Comparison of ENCODE assay signal across 9 cellular contexts in genomic region chr15:75200765-75201608, GRCh38. TPM values are rescaled to one million over a fixed set of nuclear protein-coding genes. Genes with fewer than 3 reads are reported as not detected.
DNase-seq lines count a peak whose midpoint lies in the region; ATAC-seq and FAIRE-seq lines count a peak whose summit lies in the region.
"Had no signal": no experiment of that assay in that cellular context is flagged by ENCODE, and none has a peak within 500 bp of the region (broad histone marks: within the 10 kb centered on the region; RNA-seq: fewer than 3 reads in every experiment).

No MANE protein-coding gene starts in this region.

- DNase-seq in NOMO-1 (lab: John Stamatoyannopoulos, UW; ENCODE audit: unreplicated experiment in 2 of 2): peak; percentile 45 to 50
- no peak for DNase-seq in NOMO-1 treated with dmso at 0.1 percent for 144 hours (lab: John Stamatoyannopoulos, UW; ENCODE audit: unreplicated experiment)
- peak; percentile 71 to 74 for DNase-seq in NCI-H526 (lab: John Stamatoyannopoulos, UW)
- DNase-seq in activated naive CD4-positive, alpha-beta T cell treated with anti-CD3 and anti-CD28 coated beads, Interleukin-2, amount 50 U/mL, for 72 hours (ENCODE audit: low spot score in 2 of 2): peak in 1 of 2 donors; percentile 34
- DNase-seq in right cardiac atrium: peak; percentile 64 to 79 (median 77)
- DNase-seq in small intestine: peak; percentile 92
- no peak for DNase-seq in T1000 (lab: John Stamatoyannopoulos, UW)
- no peak for DNase-seq in NK-92 (lab: John Stamatoyannopoulos, UW; ENCODE audit: unreplicated experiment)

- peak overlapping the region; percentile 55 to 91 for H3K27ac Mint-ChIP-seq in activated naive CD4-positive, alpha-beta T cell treated with anti-CD3 and anti-CD28 coated beads, Interleukin-2, amount 50 U/mL, for 72 hours

- H3K27me3 ChIP-seq in right cardiac atrium (ENCODE audit: control insufficient read depth, insufficient read depth) (no peaks in the 10 kb centered on the region), small intestine (ENCODE audit: control insufficient read depth in 2 of 2, insufficient read depth in 2 of 2, low read length in 2 of 2) (no peaks in the 10 kb centered on the region)

- H3K27ac ChIP-seq in right cardiac atrium (ENCODE audit: low read length) (peak overlapping the region; percentile 51), small intestine (ENCODE audit: low read depth in 1 of 2, low read length in 1 of 2) (peak overlapping the region; percentile 87 to 96)

- ATAC-seq in activated naive CD4-positive, alpha-beta T cell treated with anti-CD3 and anti-CD28 coated beads, Interleukin-2, amount 50 U/mL, for 72 hours: no peak
- ATAC-seq in right cardiac atrium: peak in 1 of 2 donors; percentile 10

- H3K36me3 ChIP-seq in small intestine (ENCODE audit: control insufficient read depth in 2 of 2, insufficient read depth in 2 of 2, low read length in 2 of 2): no peaks in the 10 kb centered on the region

- H3K36me3 Mint-ChIP-seq in activated naive CD4-positive, alpha-beta T cell treated with anti-CD3 and anti-CD28 coated beads, Interleukin-2, amount 50 U/mL, for 72 hours: no peaks in the 10 kb centered on the region

- no peaks in the 10 kb centered on the region for H3K9me3 ChIP-seq in right cardiac atrium (ENCODE audit: control insufficient read depth, low read length)
- no peaks in the 10 kb centered on the region for H3K9me3 ChIP-seq in small intestine (ENCODE audit: control insufficient read depth, low read depth)

- WGBS in right cardiac atrium: 14% methylated on average over 21 of the region's 21 CpGs
- 1 to 9% (median 8%) methylated on average over 20 to 21 of the region's 21 CpGs for WGBS in small intestine, 3 donors

- no peak for FAIRE-seq in small intestine (lab: Jason Lieb, UNC)

- no peaks in the 10 kb centered on the region for H3K9me3 Mint-ChIP-seq in activated naive CD4-positive, alpha-beta T cell treated with anti-CD3 and anti-CD28 coated beads, Interleukin-2, amount 50 U/mL, for 72 hours

- H3K4me3 ChIP-seq in right cardiac atrium (ENCODE audit: low read length): peak overlapping the region; percentile 52
- H3K4me3 ChIP-seq in small intestine (ENCODE audit: low read depth in 1 of 2, low read length in 2 of 2): peak overlapping the region; percentile 87 to 93

- intact Hi-C loops in right cardiac atrium (cut with DNase I): loop anchor here in 2 of 4 donors (5.0 kb wide), 2 partner anchors 159 to 174 kb away; no protein-coding TSS in a partner anchor

- peaks cover 3% of the 10 kb centered on the region for H3K4me1 ChIP-seq in right cardiac atrium (ENCODE audit: control insufficient read depth, insufficient read depth, low read length)
- H3K4me1 ChIP-seq in small intestine (ENCODE audit: control insufficient read depth in 2 of 2, insufficient read depth in 1 of 2, low read depth in 1 of 2, low read length in 1 of 2): peaks cover 2 to 13% of the 10 kb centered on the region in 2 donors

RNA-seq across cellular contexts. Expression of gene C15orf39, which starts 0.7 kb away (rescaled TPM):
- 10 to 100 TPM; 17.5 to 22.8 TPM for total RNA-seq in activated naive CD4-positive, alpha-beta T cell treated with anti-CD3 and anti-CD28 coated beads, Interleukin-2, amount 50 U/mL, for 72 hours
- total RNA-seq in right cardiac atrium: 10 to 100 TPM in 2 of 4 donors, 1 to 10 TPM in 2; 7.4 to 12.7 (median 9.1) TPM
- polyA plus RNA-seq in right cardiac atrium (5.3 TPM), small intestine (10 to 100 TPM in 1 of 3 donors, 1 to 10 TPM in 2; 6.5 to 16.9 (median 6.9) TPM)

RNA-seq across cellular contexts. Expression of gene GOLGA6C, which starts 57.1 kb away (rescaled TPM):
- under 1 TPM in 1 of 2 donors, not detected in 1; 0.11 TPM for total RNA-seq in activated naive CD4-positive, alpha-beta T cell treated with anti-CD3 and anti-CD28 coated beads, Interleukin-2, amount 50 U/mL, for 72 hours
- not detected for total RNA-seq in right cardiac atrium
- polyA plus RNA-seq in right cardiac atrium: not detected
- not detected for polyA plus RNA-seq in small intestine
- total RNA-seq: pulmonary artery endothelial cell had no signal

Comparison
In these comparisons a context has a peak if more than half of its experiments do, and no peak if none do; other contexts are left out.
1. DNase-seq: peak in NOMO-1 (2 of 2), NCI-H526 (2 of 2), right cardiac atrium (3 of 3) and small intestine (single experiment); none in NOMO-1 treated with dmso at 0.1 percent for 144 hours (single experiment), T1000 (single experiment) and NK-92 (single experiment).